Comparison of ENCODE assay signal across 8 cellular contexts in the genomic region with DNA sequence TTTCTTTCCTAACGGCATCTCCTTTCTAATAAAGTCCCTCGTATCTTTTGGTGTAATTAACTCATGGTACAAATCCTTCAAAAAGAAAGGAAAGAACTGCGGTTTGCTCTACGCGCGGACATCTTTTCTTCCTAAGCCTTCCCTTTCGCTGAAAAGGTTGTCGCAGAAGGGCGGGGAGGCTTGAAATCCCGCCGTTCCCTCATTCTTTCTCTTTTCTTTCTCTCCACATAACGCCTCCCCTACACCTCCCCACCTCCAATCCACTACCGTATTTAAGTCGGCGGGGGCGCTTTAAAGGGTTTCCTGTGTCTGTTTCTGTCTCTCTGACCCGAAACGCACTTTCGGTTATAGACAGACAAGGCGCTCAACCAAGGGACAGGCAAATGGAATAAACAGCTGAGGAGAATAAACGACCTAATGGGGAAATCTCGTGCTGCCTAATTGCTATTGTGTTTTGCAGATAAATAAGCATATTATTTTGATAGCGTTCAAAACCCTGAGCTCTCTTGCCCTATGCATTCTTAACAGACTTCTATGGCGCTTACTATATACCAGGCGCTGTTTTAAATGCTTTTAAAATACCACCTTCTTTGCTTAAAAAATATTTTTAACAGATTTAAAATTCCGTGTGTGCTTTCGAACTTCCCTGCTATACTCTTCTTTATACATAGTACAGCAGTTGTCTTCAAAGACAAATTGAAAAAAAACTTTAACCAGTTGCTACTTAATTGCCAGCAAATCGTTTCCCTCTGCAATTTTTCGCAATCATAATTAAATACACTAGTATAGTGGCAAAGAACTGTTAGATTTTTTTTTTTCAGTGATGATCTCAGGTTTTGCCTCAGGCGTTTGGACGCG. TPM values are rescaled to one million over a fixed set of nuclear protein-coding genes. Genes with fewer than 3 reads are reported as not detected.
DNase-seq lines count a peak whose midpoint lies in the region; ATAC-seq and TF ChIP-seq lines count a peak whose summit lies in the region.

No MANE protein-coding gene starts in this region.

- CTCF ChIA-PET in RWPE1 (lab: Yijun Ruan, JAX): interaction anchor here (0.6 kb wide), 2 partner anchors 73 to 196 kb away, joined by 3 read pairs; no protein-coding TSS in a partner anchor

- TF ChIP-seq CTCF in epithelial cell of proximal tubule (conservative IDR thresholded peaks at IDR 0.05; ENCODE audit: low read depth, low read length) (no peak), RWPE1 (conservative IDR thresholded peaks at IDR 0.05; ENCODE audit: low read depth) (no peak)

- peak; percentile 99 for DNase-seq in NCI-H2029 treated with DMSO at 0.1 percent for 48 hours (lab: John Stamatoyannopoulos, UW)
- peak; percentile 36 for DNase-seq in activated CD8-positive, alpha-beta memory T cell treated with anti-CD3 and anti-CD28 coated beads, Interleukin-2, amount 50 U/mL, for 1 hour (ENCODE audit: extremely low read depth)
- peak; percentile 52 for DNase-seq in epithelial cell of proximal tubule (ENCODE audit: low read depth)
- DNase-seq in stimulated activated naive CD4-positive, alpha-beta T cell treated with Interleukin-2 at 50 U/mL for 16 hours (lab: John Stamatoyannopoulos, UW): peak; percentile 54
- no peak for DNase-seq in RWPE1 (ENCODE audit: low spot score)

- POLR2A ChIA-PET in RWPE1 (lab: Yijun Ruan, JAX; ENCODE audit: low non-redundant PET): no interaction called here

- ATAC-seq in GM18502 (IDR thresholded peaks at IDR 0.05; ENCODE audit: poor library complexity, unreplicated experiment) (peak; percentile 59), HG02588 (IDR thresholded peaks at IDR 0.05; ENCODE audit: unreplicated experiment) (peak; percentile 58)

- H3K9ac ChIP-seq in mucosa of stomach (ENCODE audit: low read length): peak overlapping the region; percentile 53

- no peaks in the 10 kb centered on the region for H3K9me3 ChIP-seq in mucosa of stomach (ENCODE audit: control insufficient read depth, low read length)

- peak overlapping the region; percentile 73 for H3K4me3 ChIP-seq in epithelial cell of proximal tubule (ENCODE audit: low read depth, low read length)
- H3K4me3 ChIP-seq in mucosa of stomach (ENCODE audit: low read length): peak overlapping the region; percentile 34

- H3K27ac ChIP-seq in RWPE1: no peak overlapping the region

- no peaks in the 10 kb centered on the region for H3K36me3 ChIP-seq in mucosa of stomach (ENCODE audit: control insufficient read depth, insufficient read depth, low read length)

- H3K4me1 ChIP-seq in mucosa of stomach (ENCODE audit: control insufficient read depth, insufficient read depth, low read length): peaks cover 36% of the 10 kb centered on the region

- H3K27me3 ChIP-seq in mucosa of stomach (ENCODE audit: control insufficient read depth, insufficient read depth, low read length): peaks cover 71% of the 10 kb centered on the region

RNA-seq across cellular contexts. Expression of a gene that starts 2.5 kb away (rescaled TPM):
- 0.36 TPM in 1 of 2 replicates, not detected in the other for total RNA-seq in epithelial cell of proximal tubule

RNA-seq across cellular contexts. Expression of a gene that starts 43.8 kb away (rescaled TPM):
- 8.2 and 8.3 TPM in 2 replicates for total RNA-seq in epithelial cell of proximal tubule
